In the genomic region with DNA sequence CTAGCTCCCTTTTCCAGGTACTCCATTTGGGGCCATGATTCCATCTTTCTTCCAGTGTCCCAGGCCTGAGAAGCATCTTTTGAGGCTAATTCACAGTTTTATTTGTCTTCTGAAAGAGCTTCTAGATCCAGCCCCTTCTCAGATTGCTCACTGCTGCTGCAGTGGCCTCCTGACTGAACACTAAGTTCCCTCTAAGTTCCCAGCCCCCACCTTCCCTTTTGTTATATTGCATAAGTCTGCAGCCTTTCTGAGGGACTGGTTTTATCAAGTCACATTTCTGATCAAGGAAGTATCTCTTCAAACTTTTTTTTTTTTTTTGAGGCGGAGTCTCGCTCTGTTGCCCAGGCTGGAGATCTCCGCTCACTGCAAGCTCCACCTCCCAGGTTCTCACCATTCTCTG, we compare ENCODE assay signal across 12 cellular contexts. TPM values are rescaled to one million over a fixed set of nuclear protein-coding genes. Genes with fewer than 3 reads are reported as not detected.
DNase-seq lines count a peak whose midpoint lies in the region; ATAC-seq and TF ChIP-seq lines count a peak whose summit lies in the region.
"Had no signal": no experiment of that assay in that cellular context is flagged by ENCODE, and none has a peak within 500 bp of the region (broad histone marks: within the 10 kb centered on the region; RNA-seq: fewer than 3 reads in every experiment).

No MANE protein-coding gene starts in this region.

- CTCF ChIA-PET in activated CD4-positive, alpha-beta T cell treated with anti-CD3 and anti-CD28 coated beads for 36 hours (lab: Charles Lee): interaction anchor here (0.6 to 2.2 kb wide), 6 partner anchors 9 to 93 kb away, joined by 3 to 13 read pairs (median 4); partner anchors contain the start of gene MAPRE1

- H3K36me3 Mint-ChIP-seq in activated CD4-positive, alpha-beta T cell treated with anti-CD3 and anti-CD28 coated beads for 36 hours (ENCODE audit: low read depth): peaks cover 60% of the 10 kb centered on the region
- H3K36me3 Mint-ChIP-seq in dendritic cell treated with granulocyte-macrophage colony-stimulating factor and Interleukin-4, amounts not matched to agents 40 ng/mL and 50 ng/mL, for 4 days (ENCODE audit: low read depth): peaks cover 89% of the 10 kb centered on the region
- H3K36me3 Mint-ChIP-seq in memory B cell: peaks cover 23% of the 10 kb centered on the region

- POLR2A ChIA-PET in activated CD4-positive, alpha-beta T cell treated with anti-CD3 and anti-CD28 coated beads for 36 hours (lab: Charles Lee): interaction anchor here (1.0 to 1.3 kb wide), 2 partner anchors 10 kb away, joined by 3 read pairs; partner anchors contain the start of gene MAPRE1

- peaks cover 6 to 18% of the 10 kb centered on the region in 2 donors for H3K36me3 ChIP-seq in thyroid gland

- WGBS in thyroid gland, 2 donors: 94 to 97% methylated on average over 3 of the region's 3 CpGs

- no peaks in the 10 kb centered on the region for H3K9me3 Mint-ChIP-seq in activated CD4-positive, alpha-beta T cell treated with anti-CD3 and anti-CD28 coated beads for 36 hours (ENCODE audit: low read depth)
- no peaks in the 10 kb centered on the region for H3K9me3 Mint-ChIP-seq in dendritic cell treated with granulocyte-macrophage colony-stimulating factor and Interleukin-4, amounts not matched to agents 40 ng/mL and 50 ng/mL, for 4 days
- no peaks in the 10 kb centered on the region for H3K9me3 Mint-ChIP-seq in memory B cell
- H3K9me3 Mint-ChIP-seq: mesothelial cell of epicardium had no signal

- no peak overlapping the region for H3K4me3 Mint-ChIP-seq in activated CD4-positive, alpha-beta T cell treated with anti-CD3 and anti-CD28 coated beads for 36 hours
- H3K4me3 Mint-ChIP-seq in dendritic cell treated with granulocyte-macrophage colony-stimulating factor and Interleukin-4, amounts not matched to agents 40 ng/mL and 50 ng/mL, for 4 days: peak overlapping the region; percentile 39
- no peak overlapping the region for H3K4me3 Mint-ChIP-seq in memory B cell
- H3K4me3 Mint-ChIP-seq: mesothelial cell of epicardium had no signal

- TF ChIP-seq CTCF in thyroid gland (IDR thresholded peaks at IDR 0.05) (no peak), GM10266 (IDR thresholded peaks at IDR 0.05; ENCODE audit: control insufficient read depth, insufficient read depth, low read depth, missing control alignments) (no peak)

- H3K4me1 ChIP-seq in thyroid gland: peaks cover 30 to 41% of the 10 kb centered on the region in 2 donors

- peak overlapping the region; percentile 26 for H3K27ac Mint-ChIP-seq in activated CD4-positive, alpha-beta T cell treated with anti-CD3 and anti-CD28 coated beads for 36 hours
- peak overlapping the region; percentile 90 for H3K27ac Mint-ChIP-seq in dendritic cell treated with granulocyte-macrophage colony-stimulating factor and Interleukin-4, amounts not matched to agents 40 ng/mL and 50 ng/mL, for 4 days
- H3K27ac Mint-ChIP-seq in memory B cell: peak overlapping the region; percentile 43
- H3K27ac Mint-ChIP-seq: mesothelial cell of epicardium had no signal

- no peaks in the 10 kb centered on the region for H3K27me3 Mint-ChIP-seq in activated CD4-positive, alpha-beta T cell treated with anti-CD3 and anti-CD28 coated beads for 36 hours
- no peaks in the 10 kb centered on the region for H3K27me3 Mint-ChIP-seq in dendritic cell treated with granulocyte-macrophage colony-stimulating factor and Interleukin-4, amounts not matched to agents 40 ng/mL and 50 ng/mL, for 4 days
- H3K27me3 Mint-ChIP-seq in memory B cell: no peaks in the 10 kb centered on the region

- H3K4me1 Mint-ChIP-seq in activated CD4-positive, alpha-beta T cell treated with anti-CD3 and anti-CD28 coated beads for 36 hours: peaks cover 56% of the 10 kb centered on the region
- peaks cover 36% of the 10 kb centered on the region for H3K4me1 Mint-ChIP-seq in dendritic cell treated with granulocyte-macrophage colony-stimulating factor and Interleukin-4, amounts not matched to agents 40 ng/mL and 50 ng/mL, for 4 days (ENCODE audit: low read depth)
- H3K4me1 Mint-ChIP-seq in memory B cell: peaks cover 17% of the 10 kb centered on the region

- no peak for TF ChIP-seq POLR2A in thyroid gland (IDR thresholded peaks at IDR 0.05)

- no peaks in the 10 kb centered on the region for H3K9me3 ChIP-seq in thyroid gland

- DNase-seq in activated CD4-positive, alpha-beta T cell treated with anti-CD3 and anti-CD28 coated beads for 36 hours: no peak
- no peak for DNase-seq in activated CD4-positive, alpha-beta T cell treated with anti-CD3 and anti-CD28 coated beads, Interleukin-2, amount 50 U/mL, for 4 hours
- DNase-seq in memory B cell (ENCODE audit: low spot score in 2 of 2) (no peak), thyroid gland (peak; percentile 42 to 47), DMS79 (lab: John Stamatoyannopoulos, UW) (no peak), GM10266 (ENCODE audit: extremely low spot score) (no peak), NCI-H774 (lab: John Stamatoyannopoulos, UW) (no peak)
- DNase-seq: activated CD4-positive, alpha-beta T cell treated with anti-CD3 and anti-CD28 coated beads for 1 hour had no signal

- intact Hi-C loops in activated CD4-positive, alpha-beta T cell treated with anti-CD3 and anti-CD28 coated beads for 36 hours (cut with DNase I, micrococcal nuclease): loop anchor here in 1 of 2 experiments (5.0 kb wide), 1 partner anchor 38 kb away; no protein-coding TSS in a partner anchor
- intact Hi-C loops in dendritic cell treated with granulocyte-macrophage colony-stimulating factor and Interleukin-4, amounts not matched to agents 40 ng/mL and 50 ng/mL, for 4 days (cut with micrococcal nuclease): loop anchor here (1.0 kb wide), 1 partner anchor 10 kb away; no protein-coding TSS in a partner anchor
- intact Hi-C loops in thyroid gland (cut with DNase I): no loop called here

- ATAC-seq in activated CD4-positive, alpha-beta T cell treated with anti-CD3 and anti-CD28 coated beads for 36 hours: peak; percentile 27
- ATAC-seq in memory B cell (ENCODE audit: low read depth): no peak

- no peak overlapping the region for H3K4me3 ChIP-seq in thyroid gland (replicated peaks in 1 of 3)

- H3K27me3 ChIP-seq in thyroid gland: no peaks in the 10 kb centered on the region

- peak overlapping the region; percentile 19 to 37 (median 22) for H3K27ac ChIP-seq in thyroid gland
- H3K27ac ChIP-seq: 22Rv1 had no signal

RNA-seq across cellular contexts. Expression of gene MAPRE1, which starts 10.7 kb away (rescaled TPM):
- total RNA-seq in activated CD4-positive, alpha-beta T cell treated with anti-CD3 and anti-CD28 coated beads for 36 hours: 100 to 1,000 TPM; 112 to 125 TPM
- 100 to 1,000 TPM in 3 of 4 donors, 10 to 100 TPM in 1; 98.9 to 143 (median 110) TPM for total RNA-seq in thyroid gland

RNA-seq across cellular contexts. Expression of gene EFCAB8, which starts 28.3 kb away (rescaled TPM):
- total RNA-seq in activated CD4-positive, alpha-beta T cell treated with anti-CD3 and anti-CD28 coated beads for 36 hours: under 1 TPM; 0.37 to 0.40 TPM
- 1 to 10 TPM in 1 of 4 donors, under 1 TPM in 1, not detected in 2; 0.27 to 2.3 TPM for total RNA-seq in thyroid gland
- total RNA-seq: cerebellum had no signal

Comparison
In these comparisons a context has a peak if more than half of its experiments do, and no peak if none do; other contexts are left out.
1. DNase-seq: peak in thyroid gland (2 of 2); none in activated CD4-positive, alpha-beta T cell treated with anti-CD3 and anti-CD28 coated beads for 36 hours (single experiment), activated CD4-positive, alpha-beta T cell treated with anti-CD3 and anti-CD28 coated beads, Interleukin-2, amount 50 U/mL, for 4 hours (0 of 2), memory B cell (0 of 2), DMS79 (single experiment), GM10266 (single experiment) and NCI-H774 (single experiment).
2. H3K27ac Mint-ChIP-seq: peak in every context shown above with its lines; median percentile 90 in dendritic cell treated with granulocyte-macrophage colony-stimulating factor and Interleukin-4, amounts not matched to agents 40 ng/mL and 50 ng/mL, for 4 days; 43 in memory B cell; 26 in activated CD4-positive, alpha-beta T cell treated with anti-CD3 and anti-CD28 coated beads for 36 hours.